Comparison of ENCODE assay signal across 8 cellular contexts in genomic region chr13:44142911-44143665, GRCh38.
A peak's percentile ranks its signal among the peaks of the same experiment; 100 is the strongest.
DNase-seq lines count a peak whose midpoint lies in the region; ATAC-seq and TF ChIP-seq lines count a peak whose summit lies in the region.

No MANE protein-coding gene starts in this region.

- ATAC-seq in HCT116 (peak; percentile 15; the same call in 1 of the 2 replicates), GM18502 (IDR thresholded peaks at IDR 0.05; ENCODE audit: poor library complexity, unreplicated experiment) (no peak), HG02981 (IDR thresholded peaks at IDR 0.05; ENCODE audit: unreplicated experiment) (no peak)

- H3K4me3 ChIP-seq in HCT116 (replicated peaks in 1 of 2; ENCODE audit: low read depth in 1 of 2, low read length in 2 of 2), result peak overlapping the region; percentile 43 to 58
- peak overlapping the region; percentile 81 for H3K4me3 ChIP-seq in SK-N-MC
- H3K4me3 ChIP-seq in fibroblast of mammary gland (ENCODE audit: control insufficient read depth, low read depth, low read length), result no peak overlapping the region
- peak overlapping the region; percentile 67 for H3K4me3 ChIP-seq in retinal pigment epithelial cell (ENCODE audit: low read length)

- no TSS peak for BruUV-seq in HCT116 (replicated peaks; lab: Mats Ljungman, UMichigan)

- H3K9me2 ChIP-seq in HCT116 (ENCODE audit: insufficient read depth), result no peaks in the 10 kb centered on the region

- RAD21 ChIA-PET in HCT116 (lab: Charles Lee; ENCODE audit: low non-redundant PET in 1 of 2, low total read pairs in 2 of 2, uncharacterized antibody in 2 of 2, unreplicated experiment in 2 of 2), result interaction anchor here in 1 of 2 experiments (0.5 kb wide), 1 partner anchor 292 kb away, joined by 11 read pairs; no protein-coding TSS in a partner anchor

- H4K20me1 ChIP-seq in HCT116 (ENCODE audit: insufficient read depth), result no peaks in the 10 kb centered on the region

- CTCF ChIA-PET in HCT116 (lab: Charles Lee), result no interaction called here

- intact Hi-C loops in HCT116 (cut with micrococcal nuclease), result loop anchor here (1.0 to 5.0 kb wide), 3 partner anchors 91 to 292 kb away; no protein-coding TSS in a partner anchor

- H3K4me1 ChIP-seq in HCT116 (ENCODE audit: control insufficient read depth in 1 of 2, insufficient read depth in 2 of 2, low read length in 2 of 2), result peaks cover 18 to 30% of the 10 kb centered on the region in 2 experiments

- H3K27ac ChIP-seq in HCT116 (ENCODE audit: low read depth, low read length), result 0 out of 2 replicates have a peak overlapping the region, but pooled peaks have one; percentile 31
- no peak overlapping the region for H3K27ac ChIP-seq in SK-N-MC

- H3K36me3 ChIP-seq in HCT116 (ENCODE audit: control insufficient read depth in 1 of 2, insufficient read depth in 2 of 2, low read length in 2 of 2), result no peaks in the 10 kb centered on the region
- H3K36me3 ChIP-seq in SK-N-MC (ENCODE audit: insufficient read depth, low read length), result no peaks in the 10 kb centered on the region

- H3K9me3 ChIP-seq in HCT116 (ENCODE audit: control insufficient read depth in 1 of 2, insufficient read depth in 1 of 2, low read depth in 1 of 2, low read length in 2 of 2), result no peaks in the 10 kb centered on the region
- H3K9me3 ChIP-seq in SK-N-MC (ENCODE audit: low read depth, low read length), result no peaks in the 10 kb centered on the region

- peak overlapping the region; percentile 84 for H3K4me2 ChIP-seq in HCT116 (ENCODE audit: low read length)

- H3K27me3 ChIP-seq in HCT116 (ENCODE audit: insufficient read depth, low read length), result no peaks in the 10 kb centered on the region

- H3K79me2 ChIP-seq in HCT116 (ENCODE audit: insufficient read depth, low read length), result no peaks in the 10 kb centered on the region

- TF ChIP-seq CTCF in HCT116 (IDR thresholded peaks at IDR 0.05 in 2 of 3, conservative IDR thresholded peaks at IDR 0.05 in 1 of 3; ENCODE audit: borderline replicate concordance in 1 of 3, insufficient read depth in 1 of 3, low read depth in 2 of 3, low read length in 2 of 3) (no peak), fibroblast of mammary gland (conservative IDR thresholded peaks at IDR 0.05; ENCODE audit: control insufficient read depth, insufficient read depth, low read depth, low read length) (no peak), retinal pigment epithelial cell (conservative IDR thresholded peaks at IDR 0.05; ENCODE audit: low read depth, low read length) (no peak)

- POLR2A ChIA-PET in HCT116 (lab: Charles Lee), result interaction anchor here (2.2 kb wide), 1 partner anchor 294 kb away, joined by 7 read pairs; no protein-coding TSS in a partner anchor

- H2AFZ ChIP-seq in HCT116 (ENCODE audit: low read depth, low read length, poor library complexity, severe bottlenecking), result peak overlapping the region; percentile 49

- 0 out of 2 replicates have a peak, but pooled peaks have one; percentile 11 for TF ChIP-seq RAD21 in HCT116 (IDR thresholded peaks at IDR 0.05; ENCODE audit: low read depth)

- DNase-seq in HCT116 (ENCODE audit: low read depth, low spot score) (peak; percentile 47), SK-N-MC (ENCODE audit: low read depth, low spot score) (no peak), fibroblast of mammary gland (ENCODE audit: low read depth) (peak; percentile 40), retinal pigment epithelial cell (ENCODE audit: low read depth) (no peak)
- DNase-seq in effector CD4-positive, alpha-beta T cell, result no peak
- DNase-seq in activated effector memory CD4-positive, alpha-beta T cell treated with anti-CD3 and anti-CD28 coated beads, Interleukin-2, amount 50 U/mL, for 16 hours, result no peak

- no peak for TF ChIP-seq POLR2A in HCT116 (IDR thresholded peaks at IDR 0.05; ENCODE audit: borderline replicate concordance, extremely low read depth, insufficient read depth, insufficient read length)

- H3K9ac ChIP-seq in HCT116 (ENCODE audit: low read length) (peak overlapping the region; percentile 63), SK-N-MC (ENCODE audit: insufficient read length) (peak overlapping the region; percentile 92)

TF ChIP-seq in HCT116, 20 proteins besides CTCF, POLR2A, EP300 and RAD21:
- TF ChIP-seq EZH2phosphoT487 (IDR thresholded peaks at IDR 0.05; ENCODE audit: borderline replicate concordance) (no peak), FOSL1 (IDR thresholded peaks at IDR 0.05; ENCODE audit: low read depth) (peak; percentile 38; the same call in 1 of the 2 replicates), CBX3 (IDR thresholded peaks at IDR 0.05; ENCODE audit: low read depth) (peak; percentile 52; the same call in 1 of the 2 replicates), YY1 (IDR thresholded peaks at IDR 0.05; ENCODE audit: extremely low read depth, insufficient replicate concordance, low read depth, low read length) (peak; percentile 32), SP1 (IDR thresholded peaks at IDR 0.05; ENCODE audit: low read depth) (peak; percentile 45; the same call in 1 of the 2 replicates)
- TF ChIP-seq, protein P1, sequence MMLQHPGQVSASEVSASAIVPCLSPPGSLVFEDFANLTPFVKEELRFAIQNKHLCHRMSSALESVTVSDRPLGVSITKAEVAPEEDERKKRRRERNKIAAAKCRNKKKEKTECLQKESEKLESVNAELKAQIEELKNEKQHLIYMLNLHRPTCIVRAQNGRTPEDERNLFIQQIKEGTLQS (IDR thresholded peaks at IDR 0.05), result no peak

Comparison
In these comparisons a context has a peak if more than half of its experiments do, and no peak if none do; other contexts are left out.
1. DNase-seq: peak in HCT116 (single experiment) and fibroblast of mammary gland (single experiment); none in SK-N-MC (single experiment), retinal pigment epithelial cell (single experiment), effector CD4-positive, alpha-beta T cell (single experiment) and activated effector memory CD4-positive, alpha-beta T cell treated with anti-CD3 and anti-CD28 coated beads, Interleukin-2, amount 50 U/mL, for 16 hours (single experiment).